ENCODE assay signal across 24 cellular contexts in genomic region chr3:113404637-113405036, GRCh38.
"Had no signal": no experiment of that assay in that cellular context is flagged by ENCODE, and none has a peak within 500 bp of the region (broad histone marks: within the 10 kb centered on the region; RNA-seq: fewer than 3 reads in every experiment).

No MANE protein-coding gene starts in this region.

- H3K27ac Mint-ChIP-seq: immature natural killer cell; mesothelial cell of epicardium; naive thymus-derived CD4-positive, alpha-beta T cell; nephron; neural progenitor cell had no signal

- H3K27me3 Mint-ChIP-seq: naive thymus-derived CD4-positive, alpha-beta T cell had no signal

- H3K4me3 ChIP-seq: esophagus muscularis mucosa, lower lobe of right lung, neural progenitor cell, prostate gland, right atrium auricular region, sigmoid colon, stomach, thyroid gland, vagina had no signal

- H3K27me3 ChIP-seq: esophagus muscularis mucosa, neural progenitor cell, right atrium auricular region, sigmoid colon, stomach, thyroid gland, vagina had no signal

- H3K4me1 Mint-ChIP-seq: mesothelial cell of epicardium, nephron, neural progenitor cell had no signal

- FAIRE-seq: colon, frontal cortex had no signal

- H3K4me2 ChIP-seq: neural progenitor cell had no signal

- H3K4me3 Mint-ChIP-seq: immature natural killer cell; mesothelial cell of epicardium; naive thymus-derived CD4-positive, alpha-beta T cell; nephron; neural progenitor cell had no signal

- H3K27ac ChIP-seq: esophagus muscularis mucosa, lower lobe of right lung, neural progenitor cell, prostate gland, right atrium auricular region, stomach, thyroid gland, vagina had no signal

- H3K9ac ChIP-seq: neural progenitor cell had no signal

- H2AFZ ChIP-seq: neural progenitor cell had no signal

- H3K36me3 ChIP-seq: neural progenitor cell, prostate gland, sigmoid colon had no signal

- DNase-seq: cerebellar nuclear complex; effector memory CD4-positive, alpha-beta T cell; hypothalamus; immature natural killer cell; islet precursor cell; kidney glomerular epithelial cell; left ventricle myocardium superior; lower lobe of right lung; naive thymus-derived CD4-positive, alpha-beta T cell; sigmoid colon; stimulated activated CD4-positive, alpha-beta T cell treated with anti-CD3 and anti-CD28 coated beads, Interleukin-15, amount 100 ng/mL, for 24 hours; stimulated activated CD4-positive, alpha-beta T cell treated with anti-CD3 and anti-CD28 coated beads, Interleukin-2, amount 100 ng/mL, for 48 hours; stimulated activated naive CD4-positive, alpha-beta T cell treated with Interleukin-2 at 50 U/mL for 16 hours; stomach; thyroid gland had no signal

- H3K4me1 ChIP-seq: esophagus muscularis mucosa, lower lobe of right lung, neural progenitor cell, prostate gland, right atrium auricular region, stomach, thyroid gland, vagina had no signal

- H3K9me3 ChIP-seq: esophagus muscularis mucosa, lower lobe of right lung, prostate gland, right atrium auricular region, sigmoid colon, stomach, thyroid gland, vagina had no signal
